In genomic region chr14:101001311-101002069, GRCh38 we compare ENCODE assay signal across 17 cellular contexts.
A peak's percentile ranks its signal among the peaks of the same experiment; 100 is the strongest.
DNase-seq lines count a peak whose midpoint lies in the region; ATAC-seq and TF ChIP-seq lines count a peak whose summit lies in the region.
"Had no signal": no experiment of that assay in that cellular context is flagged by ENCODE, and none has a peak within 500 bp of the region (broad histone marks: within the 10 kb centered on the region; RNA-seq: fewer than 3 reads in every experiment).

No MANE protein-coding gene starts in this region.

- ATAC-seq in activated CD4-positive, alpha-beta T cell treated with anti-CD3 and anti-CD28 coated beads for 36 hours = peak; percentile 64
- ATAC-seq in gastrocnemius medialis = peak; percentile 64 to 68
- no peak for ATAC-seq in HG03521 (IDR thresholded peaks at IDR 0.05; ENCODE audit: unreplicated experiment)
- no peak for ATAC-seq in GM18909 (IDR thresholded peaks at IDR 0.05; ENCODE audit: poor library complexity, unreplicated experiment)
- ATAC-seq: T-cell had no signal

- CTCF ChIA-PET in activated CD4-positive, alpha-beta T cell treated with anti-CD3 and anti-CD28 coated beads for 36 hours (lab: Charles Lee) = interaction anchor here (0.7 kb wide), 1 partner anchor 9 kb away, joined by 3 read pairs; no protein-coding TSS in a partner anchor
- CTCF ChIA-PET in activated CD4-positive, alpha-beta T cell treated with anti-CD3 and anti-CD28 coated beads, Interleukin-2, amount 10 ng/mL, durations not matched to agents 7 days and 5 days (lab: Charles Lee) = no interaction called here

- H3K27me3 ChIP-seq in gastrocnemius medialis (no peaks in the 10 kb centered on the region), prostate gland (replicated peaks; ENCODE audit: insufficient read depth) (no peaks in the 10 kb centered on the region)
- H3K27me3 ChIP-seq: thyroid gland had no signal

- no peaks in the 10 kb centered on the region for H3K9me3 ChIP-seq in gastrocnemius medialis
- no peaks in the 10 kb centered on the region for H3K9me3 ChIP-seq in prostate gland
- H3K9me3 ChIP-seq: thyroid gland had no signal

- no peak overlapping the region for H3K4me3 ChIP-seq in gastrocnemius medialis
- H3K4me3 ChIP-seq in prostate gland = no peak overlapping the region
- H3K4me3 ChIP-seq: thyroid gland had no signal

- H3K27ac Mint-ChIP-seq in activated CD4-positive, alpha-beta T cell treated with anti-CD3 and anti-CD28 coated beads for 36 hours = no peak overlapping the region
- no peak overlapping the region for H3K27ac Mint-ChIP-seq in activated CD4-positive, alpha-beta T cell treated with anti-CD3 and anti-CD28 coated beads, Interleukin-2, amount 10 ng/mL, durations not matched to agents 7 days and 5 days
- H3K27ac Mint-ChIP-seq: activated naive CD4-positive, alpha-beta T cell treated with anti-CD3 and anti-CD28 coated beads, Interleukin-2, amount 10 ng/mL, durations not matched to agents 7 days and 5 days; T-cell had no signal

- H3K27ac ChIP-seq in epithelial cell of prostate (peak overlapping the region; percentile 15), gastrocnemius medialis (no peak overlapping the region), prostate gland (no peak overlapping the region)
- H3K27ac ChIP-seq: thyroid gland had no signal

- H3K9me3 Mint-ChIP-seq in activated CD4-positive, alpha-beta T cell treated with anti-CD3 and anti-CD28 coated beads for 36 hours (ENCODE audit: low read depth) = no peaks in the 10 kb centered on the region
- no peaks in the 10 kb centered on the region for H3K9me3 Mint-ChIP-seq in activated CD4-positive, alpha-beta T cell treated with anti-CD3 and anti-CD28 coated beads, Interleukin-2, amount 10 ng/mL, durations not matched to agents 7 days and 5 days
- H3K9me3 Mint-ChIP-seq: activated naive CD4-positive, alpha-beta T cell treated with anti-CD3 and anti-CD28 coated beads, Interleukin-2, amount 10 ng/mL, durations not matched to agents 7 days and 5 days; T-cell had no signal

- 78% methylated on average over 12 of the region's 12 CpGs for WGBS in prostate gland

- no peak for DNase-seq in activated CD4-positive, alpha-beta T cell treated with anti-CD3 and anti-CD28 coated beads for 36 hours
- DNase-seq in activated CD4-positive, alpha-beta T cell treated with anti-CD3 and anti-CD28 coated beads, Interleukin-2, amount 10 ng/mL, durations not matched to agents 7 days and 5 days = no peak
- DNase-seq in epithelial cell of prostate (ENCODE audit: low read depth, low spot score) (peak; percentile 87), gastrocnemius medialis (peak in 1 of 2 donors; percentile 33), prostate gland (ENCODE audit: low spot score) (no peak)
- DNase-seq: activated CD4-positive, alpha-beta T cell treated with anti-CD3 and anti-CD28 coated beads, Interleukin-2, amount 50 U/mL, for 4 hours; activated naive CD4-positive, alpha-beta T cell treated with anti-CD3 and anti-CD28 coated beads, Interleukin-2, amount 10 ng/mL, durations not matched to agents 7 days and 5 days; DND-41; hypothalamus; mesendoderm; NCI-H146; retina; T-cell; thyroid gland had no signal

- H3K36me3 ChIP-seq in gastrocnemius medialis (no peaks in the 10 kb centered on the region), prostate gland (no peaks in the 10 kb centered on the region)
- H3K36me3 ChIP-seq: thyroid gland had no signal

- no peak for TF ChIP-seq POLR2A in gastrocnemius medialis (IDR thresholded peaks at IDR 0.05)
- no peak for TF ChIP-seq POLR2A in prostate gland (IDR thresholded peaks at IDR 0.05)

- in situ Hi-C loops in gastrocnemius medialis (cut with MboI; ENCODE audit: low sequenced_read_pairs in 4 of 4) = no loop called here

- no peak overlapping the region for H3K4me3 Mint-ChIP-seq in activated CD4-positive, alpha-beta T cell treated with anti-CD3 and anti-CD28 coated beads for 36 hours
- H3K4me3 Mint-ChIP-seq in activated CD4-positive, alpha-beta T cell treated with anti-CD3 and anti-CD28 coated beads, Interleukin-2, amount 10 ng/mL, durations not matched to agents 7 days and 5 days = no peak overlapping the region
- H3K4me3 Mint-ChIP-seq: activated naive CD4-positive, alpha-beta T cell treated with anti-CD3 and anti-CD28 coated beads, Interleukin-2, amount 10 ng/mL, durations not matched to agents 7 days and 5 days; T-cell had no signal

- H3K27me3 Mint-ChIP-seq in activated CD4-positive, alpha-beta T cell treated with anti-CD3 and anti-CD28 coated beads for 36 hours = peaks cover 27% of the 10 kb centered on the region
- H3K27me3 Mint-ChIP-seq in activated CD4-positive, alpha-beta T cell treated with anti-CD3 and anti-CD28 coated beads, Interleukin-2, amount 10 ng/mL, durations not matched to agents 7 days and 5 days = peaks cover 20% of the 10 kb centered on the region

- H3K36me3 Mint-ChIP-seq in activated CD4-positive, alpha-beta T cell treated with anti-CD3 and anti-CD28 coated beads for 36 hours (ENCODE audit: low read depth) = no peaks in the 10 kb centered on the region
- no peaks in the 10 kb centered on the region for H3K36me3 Mint-ChIP-seq in activated CD4-positive, alpha-beta T cell treated with anti-CD3 and anti-CD28 coated beads, Interleukin-2, amount 10 ng/mL, durations not matched to agents 7 days and 5 days (ENCODE audit: low read depth)
- H3K36me3 Mint-ChIP-seq: activated naive CD4-positive, alpha-beta T cell treated with anti-CD3 and anti-CD28 coated beads, Interleukin-2, amount 10 ng/mL, durations not matched to agents 7 days and 5 days; T-cell had no signal

- POLR2A ChIA-PET in activated CD4-positive, alpha-beta T cell treated with anti-CD3 and anti-CD28 coated beads for 36 hours (lab: Charles Lee) = no interaction called here
- POLR2A ChIA-PET in activated CD4-positive, alpha-beta T cell treated with anti-CD3 and anti-CD28 coated beads, Interleukin-2, amount 10 ng/mL, durations not matched to agents 7 days and 5 days (lab: Charles Lee) = no interaction called here

- H3K4me1 Mint-ChIP-seq in activated CD4-positive, alpha-beta T cell treated with anti-CD3 and anti-CD28 coated beads for 36 hours = no peaks in the 10 kb centered on the region
- peaks cover 4% of the 10 kb centered on the region for H3K4me1 Mint-ChIP-seq in activated CD4-positive, alpha-beta T cell treated with anti-CD3 and anti-CD28 coated beads, Interleukin-2, amount 10 ng/mL, durations not matched to agents 7 days and 5 days

- TF ChIP-seq CTCF in gastrocnemius medialis (IDR thresholded peaks at IDR 0.05 in 4 of 5, conservative IDR thresholded peaks at IDR 0.05 in 1 of 5) (no peak), prostate gland (IDR thresholded peaks at IDR 0.05) (no peak)

- H3K4me1 ChIP-seq in gastrocnemius medialis (no peaks in the 10 kb centered on the region), prostate gland (replicated peaks) (no peaks in the 10 kb centered on the region)
- H3K4me1 ChIP-seq: thyroid gland had no signal

- intact Hi-C loops in activated CD4-positive, alpha-beta T cell treated with anti-CD3 and anti-CD28 coated beads for 36 hours (cut with DNase I, micrococcal nuclease) = no loop called here
- intact Hi-C loops in gastrocnemius medialis (cut with DNase I; ENCODE audit: low total_unique reads) (no loop called here), prostate gland (cut with DNase I) (no loop called here)

TF ChIP-seq in PFSK-1, 5 proteins besides CTCF, POLR2A, EP300 and RAD21:
- 0 out of 2 replicates have a peak, but pooled peaks have one; percentile 22 for TF ChIP-seq SIN3A (IDR thresholded peaks at IDR 0.05; ENCODE audit: borderline replicate concordance, insufficient read depth, low read length)
- peak; percentile 94 for TF ChIP-seq FOXP2 (optimal IDR thresholded peaks at IDR 0.05; ENCODE audit: borderline replicate concordance, extremely low read depth, extremely low read length, insufficient read depth)
- TF ChIP-seq REST (IDR thresholded peaks at IDR 0.05; ENCODE audit: insufficient read depth in 1 of 2, low read depth in 2 of 2, low read length in 2 of 2) = no peak
- TF ChIP-seq POLR2AphosphoS5 (IDR thresholded peaks at IDR 0.05; ENCODE audit: low read depth, low read length) = peak; percentile 76

Comparison
In these comparisons a context has a peak if more than half of its experiments do, and no peak if none do; other contexts are left out.
1. ATAC-seq: peak in activated CD4-positive, alpha-beta T cell treated with anti-CD3 and anti-CD28 coated beads for 36 hours (single experiment) and gastrocnemius medialis (2 of 2); none in HG03521 (single experiment) and GM18909 (single experiment).